ENCODE assay signal across 8 cellular contexts in the genomic region with DNA sequence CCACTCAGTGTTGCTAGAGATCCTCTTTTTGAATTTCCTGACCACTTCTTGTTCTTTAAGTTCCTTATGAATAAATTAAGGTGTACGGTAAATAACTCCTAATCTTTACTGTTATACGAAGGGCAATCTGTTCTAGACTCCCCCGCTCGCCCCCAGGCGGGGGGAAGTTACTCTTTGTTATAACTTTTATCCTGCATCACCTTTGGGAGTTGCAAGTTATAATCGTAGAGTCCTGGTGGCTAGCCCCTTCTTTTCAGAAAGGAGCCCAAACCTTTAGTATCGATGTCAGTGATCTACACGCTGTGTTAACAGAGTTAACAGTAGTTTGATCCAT. TPM values are rescaled to one million over a fixed set of nuclear protein-coding genes. Genes with fewer than 3 reads are reported as not detected.
DNase-seq lines count a peak whose midpoint lies in the region; ATAC-seq and TF ChIP-seq lines count a peak whose summit lies in the region.

No MANE protein-coding gene starts in this region.

- H3K27ac Mint-ChIP-seq in T-helper 2 cell treated with Interferon-gamma antibody and Interleukin-4, amounts not matched to agents 5 μg/mL and 100 μg/mL, for 36 hours = peak overlapping the region; percentile 71
- no peak overlapping the region for H3K27ac Mint-ChIP-seq in glutamatergic neuron (ENCODE audit: unreplicated experiment)

- peak overlapping the region; percentile 87 for H3K4me3 Mint-ChIP-seq in T-helper 2 cell treated with Interferon-gamma antibody and Interleukin-4, amounts not matched to agents 5 μg/mL and 100 μg/mL, for 36 hours
- peak overlapping the region; percentile 92 for H3K4me3 Mint-ChIP-seq in glutamatergic neuron (ENCODE audit: unreplicated experiment)

- H3K36me3 Mint-ChIP-seq in T-helper 2 cell treated with Interferon-gamma antibody and Interleukin-4, amounts not matched to agents 5 μg/mL and 100 μg/mL, for 36 hours (ENCODE audit: low read depth) = no peaks in the 10 kb centered on the region
- no peaks in the 10 kb centered on the region for H3K36me3 Mint-ChIP-seq in glutamatergic neuron (ENCODE audit: unreplicated experiment)

- no peaks in the 10 kb centered on the region for H3K9me3 Mint-ChIP-seq in T-helper 2 cell treated with Interferon-gamma antibody and Interleukin-4, amounts not matched to agents 5 μg/mL and 100 μg/mL, for 36 hours
- peaks cover 3% of the 10 kb centered on the region for H3K9me3 Mint-ChIP-seq in glutamatergic neuron (ENCODE audit: unreplicated experiment)

- no peak for ATAC-seq in HG02884 (IDR thresholded peaks at IDR 0.05; ENCODE audit: unreplicated experiment)

- peaks cover 5% of the 10 kb centered on the region for H3K27me3 Mint-ChIP-seq in T-helper 2 cell treated with Interferon-gamma antibody and Interleukin-4, amounts not matched to agents 5 μg/mL and 100 μg/mL, for 36 hours (ENCODE audit: low read depth)
- peaks cover 3% of the 10 kb centered on the region for H3K27me3 Mint-ChIP-seq in glutamatergic neuron (ENCODE audit: unreplicated experiment)

- H3K4me1 Mint-ChIP-seq in T-helper 2 cell treated with Interferon-gamma antibody and Interleukin-4, amounts not matched to agents 5 μg/mL and 100 μg/mL, for 36 hours (ENCODE audit: low read depth) = peaks cover 21% of the 10 kb centered on the region
- peaks cover 4% of the 10 kb centered on the region for H3K4me1 Mint-ChIP-seq in glutamatergic neuron (ENCODE audit: low read depth, unreplicated experiment)

- peak overlapping the region; percentile 55 to 78 (median 70) for H3K4me3 ChIP-seq in skin epidermis

- DNase-seq in T-helper 2 cell treated with Interferon-gamma antibody and Interleukin-4, amounts not matched to agents 5 μg/mL and 100 μg/mL, for 36 hours (ENCODE audit: low spot score) = no peak
- DNase-seq in T-helper 2 cell (no peak), glutamatergic neuron (no peak), OCI-M2 (lab: John Stamatoyannopoulos, UW; ENCODE audit: unreplicated experiment) (no peak), mesenteric fat pad (ENCODE audit: low spot score) (no peak)

- TF ChIP-seq CTCF in VCaP (conservative IDR thresholded peaks at IDR 0.05) = no peak
- no peak for TF ChIP-seq CTCF in glutamatergic neuron (IDR thresholded peaks at IDR 0.05; ENCODE audit: partially characterized antibody, unreplicated experiment)

- H3K27ac ChIP-seq in VCaP (peak overlapping the region; percentile 71), skin epidermis (peak overlapping the region in 19 of 21 experiments; percentile 58 to 86 (median 76))

RNA-seq across cellular contexts. Expression of a gene that starts 0.7 kb away (rescaled TPM):
- 19.7 TPM for total RNA-seq in glutamatergic neuron (ENCODE audit: unreplicated experiment)
- 50.8 TPM for total RNA-seq in mesenteric fat pad

RNA-seq across cellular contexts. Expression of a gene that starts 26.1 kb away (rescaled TPM):
- total RNA-seq in glutamatergic neuron (ENCODE audit: unreplicated experiment) (not detected), mesenteric fat pad (13.9 TPM)

Comparison
In these comparisons a context has a peak if more than half of its experiments do, and no peak if none do; other contexts are left out.
1. RNA of a gene that starts 26.1 kb away (total RNA-seq): 13.9 TPM in mesenteric fat pad (single experiment); not detected in glutamatergic neuron (single experiment); every median in the first group is over 10 times any median in the second.